16 cellular contexts compared by ENCODE assay signal in genomic region chr1:24411963-24412362, GRCh38. TPM values are rescaled to one million over a fixed set of nuclear protein-coding genes. Genes with fewer than 3 reads are reported as not detected.
DNase-seq lines count a peak whose midpoint lies in the region; ATAC-seq and TF ChIP-seq lines count a peak whose summit lies in the region.
"Had no signal": no experiment of that assay in that cellular context is flagged by ENCODE, and none has a peak within 500 bp of the region (broad histone marks: within the 10 kb centered on the region; RNA-seq: fewer than 3 reads in every experiment).

No MANE protein-coding gene starts in this region.

- TF ChIP-seq RAD21 in IMR-90 (IDR thresholded peaks at IDR 0.05; ENCODE audit: low read length), result no peak

- peak overlapping the region; percentile 53; the same call in 1 of the 2 replicates for H2BK20ac ChIP-seq in IMR-90 (ENCODE audit: low read depth, low read length)

- H3K27ac ChIP-seq in IMR-90 (ENCODE audit: insufficient read depth, low read length), result no peak overlapping the region; the same call in 1 of the 2 replicates
- H3K27ac ChIP-seq in upper lobe of right lung, result no peak overlapping the region
- H3K27ac ChIP-seq: heart left ventricle, left lung, spleen, tibial nerve had no signal

- H2BK5ac ChIP-seq in IMR-90 (ENCODE audit: low read depth, low read length, poor library complexity, severe bottlenecking), result peak overlapping the region; percentile 75

- H2AFZ ChIP-seq in IMR-90 (replicated peaks; ENCODE audit: low read length, poor library complexity), result no peak overlapping the region

- H3K23ac ChIP-seq in IMR-90 (ENCODE audit: low read depth, low read length), result 0 out of 2 replicates have a peak overlapping the region, but pooled peaks have one; percentile 48

- H3K56ac ChIP-seq in IMR-90 (ENCODE audit: extremely low read depth, insufficient read depth, low read length), result 0 out of 2 replicates have a peak overlapping the region, but pooled peaks have one; percentile 1

- H3K36me3 Mint-ChIP-seq in activated CD4-positive, alpha-beta T cell treated with anti-CD3 and anti-CD28 coated beads for 36 hours (ENCODE audit: low read depth), result peaks cover 5% of the 10 kb centered on the region
- H3K36me3 Mint-ChIP-seq in activated T-helper 17 cell treated with anti-CD3 and anti-CD28 coated beads, Interleukin-2, amount 50 U/mL, for 72 hours (ENCODE audit: low read depth), result peaks cover 8% of the 10 kb centered on the region
- peaks cover 9% of the 10 kb centered on the region for H3K36me3 Mint-ChIP-seq in nephron (ENCODE audit: low read depth)

- H3K4me1 Mint-ChIP-seq in activated CD4-positive, alpha-beta T cell treated with anti-CD3 and anti-CD28 coated beads for 36 hours, result peaks cover 26% of the 10 kb centered on the region
- peaks cover 12% of the 10 kb centered on the region for H3K4me1 Mint-ChIP-seq in activated T-helper 17 cell treated with anti-CD3 and anti-CD28 coated beads, Interleukin-2, amount 50 U/mL, for 72 hours
- peaks cover 18% of the 10 kb centered on the region for H3K4me1 Mint-ChIP-seq in nephron

- H3K27me3 ChIP-seq in IMR-90 (ENCODE audit: control insufficient read depth, insufficient read depth, low read length) (no peaks in the 10 kb centered on the region), upper lobe of right lung (no peaks in the 10 kb centered on the region)
- H3K27me3 ChIP-seq: heart left ventricle, left lung, spleen, tibial nerve had no signal

- no peaks in the 10 kb centered on the region for H4K20me1 ChIP-seq in IMR-90 (ENCODE audit: insufficient read depth, low read length)

- peak overlapping the region; percentile 23; the same call in 1 of the 2 replicates for H3K4me2 ChIP-seq in IMR-90 (ENCODE audit: low read depth, low read length)

- H3K79me1 ChIP-seq in IMR-90 (ENCODE audit: low read depth in 1 of 2, low read length in 2 of 2), result peaks cover 27 to 54% of the 10 kb centered on the region in 2 experiments

- POLR2A ChIA-PET in activated CD4-positive, alpha-beta T cell treated with anti-CD3 and anti-CD28 coated beads for 36 hours (lab: Charles Lee), result no interaction called here
- POLR2A ChIA-PET in IMR-90 (lab: Charles Lee; ENCODE audit: unreplicated experiment), result no interaction called here

- peak overlapping the region; percentile 64 for H3K27ac Mint-ChIP-seq in activated CD4-positive, alpha-beta T cell treated with anti-CD3 and anti-CD28 coated beads for 36 hours
- no peak overlapping the region for H3K27ac Mint-ChIP-seq in activated T-helper 17 cell treated with anti-CD3 and anti-CD28 coated beads, Interleukin-2, amount 50 U/mL, for 72 hours
- no peak overlapping the region for H3K27ac Mint-ChIP-seq in nephron

- dilution Hi-C loops in IMR-90 (cut with HindIII; ENCODE audit: low sequenced_read_pairs, unreplicated experiment), result no loop called here

- TF ChIP-seq POLR2A in IMR-90 (IDR thresholded peaks at IDR 0.05; ENCODE audit: low read depth, low read length), result no peak

- no peak overlapping the region for H3K4me3 ChIP-seq in IMR-90 (ENCODE audit: insufficient read depth, low read depth, low read length)
- no peak overlapping the region for H3K4me3 ChIP-seq in upper lobe of right lung
- H3K4me3 ChIP-seq: tibial nerve had no signal

- H2BK120ac ChIP-seq in IMR-90 (ENCODE audit: low read depth, low read length), result peak overlapping the region; percentile 74

- H3K18ac ChIP-seq in IMR-90 (ENCODE audit: low read depth, low read length), result no peak overlapping the region

- H3K9me1 ChIP-seq in IMR-90 (ENCODE audit: insufficient read depth, low read length), result peaks cover 9% of the 10 kb centered on the region

- H3K4me1 ChIP-seq in IMR-90 (ENCODE audit: control insufficient read depth, insufficient read depth, low read length), result peaks cover 2% of the 10 kb centered on the region; the same call in 1 of the 2 replicates
- peaks cover 20% of the 10 kb centered on the region for H3K4me1 ChIP-seq in upper lobe of right lung

- no peaks in the 10 kb centered on the region for H3K9me3 Mint-ChIP-seq in activated CD4-positive, alpha-beta T cell treated with anti-CD3 and anti-CD28 coated beads for 36 hours (ENCODE audit: low read depth)
- H3K9me3 Mint-ChIP-seq in activated T-helper 17 cell treated with anti-CD3 and anti-CD28 coated beads, Interleukin-2, amount 50 U/mL, for 72 hours, result no peaks in the 10 kb centered on the region
- H3K9me3 Mint-ChIP-seq in nephron, result peaks cover 5% of the 10 kb centered on the region

- H4K8ac ChIP-seq in IMR-90 (ENCODE audit: low read depth in 2 of 2, low read length in 2 of 2), result peak overlapping the region in 1 of 2 experiments; percentile 62; a peak in 2 of 4 replicates

- no peak overlapping the region; the same call in 1 of the 2 replicates for H4K5ac ChIP-seq in IMR-90 (ENCODE audit: low read depth, low read length)

- H3K4me3 Mint-ChIP-seq in activated CD4-positive, alpha-beta T cell treated with anti-CD3 and anti-CD28 coated beads for 36 hours, result peak overlapping the region; percentile 28
- peak overlapping the region; percentile 93 for H3K4me3 Mint-ChIP-seq in activated T-helper 17 cell treated with anti-CD3 and anti-CD28 coated beads, Interleukin-2, amount 50 U/mL, for 72 hours
- H3K4me3 Mint-ChIP-seq in nephron, result peak overlapping the region in 2 of 3 experiments; percentile 17 to 43

- peak overlapping the region; percentile 70 for H3K4ac ChIP-seq in IMR-90 (ENCODE audit: low read depth, low read length)

- intact Hi-C loops in activated CD4-positive, alpha-beta T cell treated with anti-CD3 and anti-CD28 coated beads for 36 hours (cut with DNase I, micrococcal nuclease), result loop anchor here in 1 of 2 experiments (10.0 kb wide), 2 partner anchors 623 to 833 kb away; partner anchors contain the start of gene RSRP1
- intact Hi-C loops in IMR-90 (cut with micrococcal nuclease) (loop anchor here (10.0 kb wide), 1 partner anchor 333 kb away; the partner anchor contains the start of gene CLIC4), upper lobe of right lung (cut with DNase I) (no loop called here)

- WGBS in IMR-90 (ENCODE audit: extremely low coverage in 2 of 2, insufficient read length in 1 of 2), 2 experiments, result 20% methylated on average over 1 of the region's 6 CpGs; no CpG with 5 or more reads in 1 of the 2 experiments

- BruUV-seq in IMR-90 (replicated peaks; lab: Mats Ljungman, UMichigan), result no TSS peak

- H3K27me3 Mint-ChIP-seq in activated CD4-positive, alpha-beta T cell treated with anti-CD3 and anti-CD28 coated beads for 36 hours, result no peaks in the 10 kb centered on the region
- H3K27me3 Mint-ChIP-seq in activated T-helper 17 cell treated with anti-CD3 and anti-CD28 coated beads, Interleukin-2, amount 50 U/mL, for 72 hours, result no peaks in the 10 kb centered on the region
- H3K27me3 Mint-ChIP-seq in nephron (ENCODE audit: low read depth), result peaks cover 4% of the 10 kb centered on the region

- H2AK5ac ChIP-seq in IMR-90 (ENCODE audit: low read depth, low read length), result peak overlapping the region; percentile 84; the same call in 1 of the 2 replicates

- TF ChIP-seq CTCF in IMR-90 (conservative IDR thresholded peaks at IDR 0.05; ENCODE audit: low read depth, low read length), result no peak
- no peak for TF ChIP-seq CTCF in nephron (IDR thresholded peaks at IDR 0.05; ENCODE audit: unreplicated experiment in 3 of 3)
- TF ChIP-seq CTCF in upper lobe of right lung (IDR thresholded peaks at IDR 0.05), result no peak

- no peak for ATAC-seq in activated CD4-positive, alpha-beta T cell treated with anti-CD3 and anti-CD28 coated beads for 36 hours
- ATAC-seq in IMR-90 (ENCODE audit: low read depth), result no peak
- no peak for ATAC-seq in activated T-helper 17 cell treated with anti-CD3 and anti-CD28 coated beads, Interleukin-2, amount 50 U/mL, for 72 hours (replicated peaks)
- no peak for ATAC-seq in HG03354 (IDR thresholded peaks at IDR 0.05; ENCODE audit: poor library complexity, severe bottlenecking, unreplicated experiment)
- no peak for ATAC-seq in upper lobe of right lung
- ATAC-seq: heart left ventricle, left lung had no signal

- peak; percentile 22 for DNase-seq in activated CD4-positive, alpha-beta T cell treated with anti-CD3 and anti-CD28 coated beads for 36 hours
- DNase-seq in activated CD4-positive, alpha-beta T cell treated with anti-CD3 and anti-CD28 coated beads for 48 hours, result no peak
- DNase-seq in IMR-90 (peak; percentile 25), upper lobe of right lung (no peak), NCI-H2029 (lab: John Stamatoyannopoulos, UW) (no peak)
- DNase-seq: ACHN, DMS153, heart left ventricle, left lung, MV-4-11, spleen, T1000 had no signal

- H3K9ac ChIP-seq in IMR-90 (ENCODE audit: low read depth, low read length), result no peak overlapping the region

- H3K9me3 ChIP-seq in IMR-90 (ENCODE audit: control insufficient read depth, insufficient read depth, low read length), result peaks cover 3% of the 10 kb centered on the region; the same call in 1 of the 2 replicates
- no peaks in the 10 kb centered on the region for H3K9me3 ChIP-seq in upper lobe of right lung
- H3K9me3 ChIP-seq: left lung had no signal

- peak overlapping the region; percentile 48; the same call in 1 of the 2 replicates for H3K14ac ChIP-seq in IMR-90 (replicated peaks; ENCODE audit: low read depth, low read length)

- H2BK15ac ChIP-seq in IMR-90 (ENCODE audit: low read depth, low read length), result peak overlapping the region; percentile 36; the same call in 2 of the 3 replicates

- peak overlapping the region; percentile 59 for H4K91ac ChIP-seq in IMR-90 (ENCODE audit: insufficient read depth, low read depth, low read length)

- in situ Hi-C loops in IMR-90 (cut with MboI; ENCODE audit: low sequenced_read_pairs), result no loop called here

- peak overlapping the region; percentile 65 for H2AK9ac ChIP-seq in IMR-90 (replicated peaks; ENCODE audit: low read depth, low read length, poor library complexity)

- CTCF ChIA-PET in activated CD4-positive, alpha-beta T cell treated with anti-CD3 and anti-CD28 coated beads for 36 hours (lab: Charles Lee), result interaction anchor here (1.4 to 5.4 kb wide), 6 partner anchors 12 to 213 kb away, joined by 3 to 49 read pairs (median 9); no protein-coding TSS in a partner anchor
- CTCF ChIA-PET in IMR-90 (lab: Yijun Ruan, JAX), result interaction anchor here (0.6 kb wide), 1 partner anchor 213 kb away, joined by 3 read pairs; no protein-coding TSS in a partner anchor

- H3K36me3 ChIP-seq in IMR-90 (ENCODE audit: control insufficient read depth, insufficient read depth, low read length) (no peaks in the 10 kb centered on the region), upper lobe of right lung (no peaks in the 10 kb centered on the region)
- H3K36me3 ChIP-seq: heart left ventricle, left lung, spleen, tibial nerve had no signal

RNA-seq across cellular contexts. Expression of gene STPG1, which starts 1.6 kb away (rescaled TPM):
- 10 to 100 TPM in 1 of 2 experiments, 1 to 10 TPM in 1; 7.8 to 11.9 TPM for total RNA-seq in activated CD4-positive, alpha-beta T cell treated with anti-CD3 and anti-CD28 coated beads for 36 hours
- 3.0 and 3.6 TPM in 2 replicates for total RNA-seq in IMR-90 (2012; rRNA removed)
- 6.5 and 7.5 TPM in 2 replicates for polyA plus RNA-seq in IMR-90 (2012; rRNA removed)
- polyA plus RNA-seq in IMR-90 (2012; cell fraction: cytosol; rRNA removed), result 4.3 and 4.5 TPM in 2 replicates
- polyA plus RNA-seq in IMR-90 (2012; cell fraction: nucleus; rRNA removed; ENCODE audit: low replicate concordance), result 4.0 and 5.8 TPM in 2 replicates
- 1 to 10 TPM; 6.5 to 7.0 TPM for total RNA-seq in activated T-helper 17 cell treated with anti-CD3 and anti-CD28 coated beads, Interleukin-2, amount 50 U/mL, for 72 hours
- 8.6 TPM for total RNA-seq in upper lobe of right lung

RNA-seq across cellular contexts. Expression of gene NIPAL3, which starts 3.6 kb away (rescaled TPM):
- total RNA-seq in activated CD4-positive, alpha-beta T cell treated with anti-CD3 and anti-CD28 coated beads for 36 hours, result 10 to 100 TPM; 38.1 to 41.4 TPM
- total RNA-seq in IMR-90 (2012; rRNA removed), result 95.3 and 123 TPM in 2 replicates
- polyA plus RNA-seq in IMR-90 (2012; rRNA removed), result 49.0 and 55.0 TPM in 2 replicates
- polyA plus RNA-seq in IMR-90 (2012; cell fraction: cytosol; rRNA removed), result 56.5 and 99.1 TPM in 2 replicates
- 25.9 and 38.1 TPM in 2 replicates for polyA plus RNA-seq in IMR-90 (2012; cell fraction: nucleus; rRNA removed; ENCODE audit: low replicate concordance)
- total RNA-seq in activated T-helper 17 cell treated with anti-CD3 and anti-CD28 coated beads, Interleukin-2, amount 50 U/mL, for 72 hours, result 10 to 100 TPM; 30.0 to 38.5 TPM
- 37.8 TPM for total RNA-seq in upper lobe of right lung

Comparison
In these comparisons a context has a peak if more than half of its experiments do, and no peak if none do; other contexts are left out.
1. DNase-seq: peak in activated CD4-positive, alpha-beta T cell treated with anti-CD3 and anti-CD28 coated beads for 36 hours (single experiment) and IMR-90 (single experiment); none in activated CD4-positive, alpha-beta T cell treated with anti-CD3 and anti-CD28 coated beads for 48 hours (single experiment), upper lobe of right lung (single experiment) and NCI-H2029 (single experiment).
2. H3K4me3 Mint-ChIP-seq: peak in every context shown above with its lines; median percentile 93 in activated T-helper 17 cell treated with anti-CD3 and anti-CD28 coated beads, Interleukin-2, amount 50 U/mL, for 72 hours; 30 in nephron; 28 in activated CD4-positive, alpha-beta T cell treated with anti-CD3 and anti-CD28 coated beads for 36 hours.